In the genomic region with DNA sequence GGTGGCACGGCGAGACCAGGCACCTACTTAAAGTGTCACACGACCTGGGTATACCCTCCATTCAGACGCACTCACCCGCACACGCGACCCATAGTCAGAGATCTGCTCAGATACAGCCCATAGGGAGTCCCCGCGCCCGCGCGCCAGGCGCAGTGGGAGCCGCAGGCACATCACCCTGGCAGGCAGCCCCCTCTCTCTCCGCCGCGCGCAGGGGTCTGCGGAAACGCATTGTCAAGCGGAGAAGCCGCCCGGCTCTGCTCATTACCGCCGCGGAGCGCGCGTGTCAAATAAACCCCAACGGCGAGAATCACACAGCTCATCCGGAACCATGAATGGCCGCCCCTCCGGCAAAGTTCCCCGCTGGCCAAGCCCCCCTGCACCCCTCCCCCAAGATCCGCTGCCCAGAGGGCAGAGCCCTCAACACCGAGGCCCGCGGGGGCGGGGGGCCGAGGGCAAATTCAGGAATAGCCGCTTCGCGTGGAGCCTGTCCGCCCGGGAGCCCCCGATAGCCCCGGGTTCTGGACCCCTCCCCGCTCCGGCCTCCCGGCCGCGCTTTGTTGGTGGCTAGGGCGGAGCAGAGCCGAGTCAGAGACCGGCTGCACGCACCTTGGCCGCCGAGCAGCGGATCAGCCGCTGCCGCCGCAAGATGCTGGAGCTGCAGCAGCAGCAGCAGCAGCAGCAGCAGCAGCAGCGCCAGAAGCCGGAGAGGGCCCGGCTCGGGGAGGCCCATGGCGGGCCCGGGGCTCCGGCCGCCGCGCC, we compare ENCODE assay signal across 8 cellular contexts. TPM values are rescaled to one million over a fixed set of nuclear protein-coding genes. Genes with fewer than 3 reads are reported as not detected.
DNase-seq lines count a peak whose midpoint lies in the region; ATAC-seq, FAIRE-seq and TF ChIP-seq lines count a peak whose summit lies in the region.

No MANE protein-coding gene starts in this region.

- H3K36me3 Mint-ChIP-seq in activated CD8-positive, alpha-beta T cell treated with anti-CD3 and anti-CD28 coated beads for 36 hours (ENCODE audit: low read depth): peaks cover 40% of the 10 kb centered on the region
- no peaks in the 10 kb centered on the region for H3K36me3 Mint-ChIP-seq in naive thymus-derived CD8-positive, alpha-beta T cell

- ATAC-seq in HG02588 (IDR thresholded peaks at IDR 0.05; ENCODE audit: unreplicated experiment) (peak; percentile 3), GM21423 (IDR thresholded peaks at IDR 0.05; ENCODE audit: unreplicated experiment) (no peak)
- ATAC-seq in activated CD8-positive, alpha-beta T cell treated with anti-CD3 and anti-CD28 coated beads for 36 hours: peak; percentile 4
- peak; percentile 15 to 26 for ATAC-seq in naive thymus-derived CD8-positive, alpha-beta T cell

- no peaks in the 10 kb centered on the region for H3K9me3 Mint-ChIP-seq in activated CD8-positive, alpha-beta T cell treated with anti-CD3 and anti-CD28 coated beads for 36 hours
- H3K9me3 Mint-ChIP-seq in naive thymus-derived CD8-positive, alpha-beta T cell: no peaks in the 10 kb centered on the region

- CTCF ChIA-PET in activated CD8-positive, alpha-beta T cell treated with anti-CD3 and anti-CD28 coated beads for 36 hours (lab: Charles Lee): interaction anchor here (1.5 to 2.6 kb wide), 3 partner anchors 9 to 66 kb away, joined by 4 to 11 read pairs (median 4); no protein-coding TSS in a partner anchor
- CTCF ChIA-PET in endothelial cell of umbilical vein (lab: Charles Lee): interaction anchor here (1.1 to 2.2 kb wide), 2 partner anchors 66 to 68 kb away, joined by 3 to 8 read pairs; no protein-coding TSS in a partner anchor

- no peaks in the 10 kb centered on the region for H3K27me3 ChIP-seq in endothelial cell of umbilical vein (ENCODE audit: control insufficient read depth in 2 of 2, insufficient read depth in 2 of 2, low read length in 2 of 2)

- peak overlapping the region; percentile 25 for H3K4me2 ChIP-seq in endothelial cell of umbilical vein (ENCODE audit: insufficient read depth, low read length)

- intact Hi-C loops in activated CD8-positive, alpha-beta T cell treated with anti-CD3 and anti-CD28 coated beads for 36 hours (cut with micrococcal nuclease): loop anchor here (5.0 kb wide), 1 partner anchor 65 kb away; no protein-coding TSS in a partner anchor
- intact Hi-C loops in endothelial cell of umbilical vein (cut with micrococcal nuclease): loop anchor here (2.0 kb wide), 2 partner anchors 49 to 131 kb away; a partner anchor contains a TSS

- peak overlapping the region; percentile 81 for H3K27ac ChIP-seq in endothelial cell of umbilical vein (ENCODE audit: insufficient read depth, low read depth, low read length)
- peak overlapping the region; percentile 38 for H3K27ac ChIP-seq in substantia nigra (ENCODE audit: low read depth, low read length, poor library complexity, severe bottlenecking)

- no peaks in the 10 kb centered on the region for H3K36me3 ChIP-seq in endothelial cell of umbilical vein (ENCODE audit: control insufficient read depth in 2 of 2, extremely low read depth in 1 of 2, insufficient read depth in 2 of 2, low read length in 2 of 2)

- no peaks in the 10 kb centered on the region for H3K27me3 Mint-ChIP-seq in activated CD8-positive, alpha-beta T cell treated with anti-CD3 and anti-CD28 coated beads for 36 hours
- H3K27me3 Mint-ChIP-seq in naive thymus-derived CD8-positive, alpha-beta T cell: no peaks in the 10 kb centered on the region

- peak overlapping the region; percentile 97 for H3K4me3 Mint-ChIP-seq in activated CD8-positive, alpha-beta T cell treated with anti-CD3 and anti-CD28 coated beads for 36 hours
- H3K4me3 Mint-ChIP-seq in naive thymus-derived CD8-positive, alpha-beta T cell: peak overlapping the region; percentile 88 to 98 (median 94)

- no peaks in the 10 kb centered on the region for H3K9me1 ChIP-seq in endothelial cell of umbilical vein (replicated peaks; ENCODE audit: control insufficient read depth, extremely low read depth, insufficient read depth, low read length)

- H4K20me1 ChIP-seq in endothelial cell of umbilical vein (replicated peaks; ENCODE audit: control insufficient read depth, extremely low read depth, insufficient read depth, low read length): no peaks in the 10 kb centered on the region

- peaks cover 16% of the 10 kb centered on the region for H3K4me1 ChIP-seq in endothelial cell of umbilical vein (ENCODE audit: control insufficient read depth, extremely low read depth, insufficient read depth, low read length)

- peaks cover 40% of the 10 kb centered on the region for H3K79me2 ChIP-seq in endothelial cell of umbilical vein (ENCODE audit: control insufficient read depth, insufficient read depth, low read length)

- no peaks in the 10 kb centered on the region for H3K9me3 ChIP-seq in endothelial cell of umbilical vein (replicated peaks; ENCODE audit: control insufficient read depth, insufficient read depth, low read length)

- no peak for TF ChIP-seq POLR2A in endothelial cell of umbilical vein (IDR thresholded peaks at IDR 0.05; ENCODE audit: low read depth, low read length)

- FAIRE-seq in endothelial cell of umbilical vein (lab: Jason Lieb, UNC): no peak

- H3K9ac ChIP-seq in endothelial cell of umbilical vein (replicated peaks; ENCODE audit: extremely low read depth, insufficient read depth, low read length): peak overlapping the region; percentile 85

- TF ChIP-seq CTCF in GM10266 (IDR thresholded peaks at IDR 0.05; ENCODE audit: control insufficient read depth, insufficient read depth, low read depth, missing control alignments) (no peak), endothelial cell of umbilical vein (IDR thresholded peaks at IDR 0.05; ENCODE audit: extremely low read depth in 1 of 2, insufficient read depth in 1 of 2, low read depth in 1 of 2, low read length in 2 of 2) (no peak)
- no peak for TF ChIP-seq CTCF in activated CD8-positive, alpha-beta T cell treated with anti-CD3 and anti-CD28 coated beads for 36 hours (IDR thresholded peaks at IDR 0.05)

- H3K4me1 Mint-ChIP-seq in activated CD8-positive, alpha-beta T cell treated with anti-CD3 and anti-CD28 coated beads for 36 hours (ENCODE audit: low read depth): peaks cover 15% of the 10 kb centered on the region
- peaks cover 9 to 25% (median 14%) of the 10 kb centered on the region in 4 donors for H3K4me1 Mint-ChIP-seq in naive thymus-derived CD8-positive, alpha-beta T cell

- H3K27ac Mint-ChIP-seq in activated CD8-positive, alpha-beta T cell treated with anti-CD3 and anti-CD28 coated beads for 36 hours: peak overlapping the region; percentile 97
- H3K27ac Mint-ChIP-seq in naive thymus-derived CD8-positive, alpha-beta T cell: peak overlapping the region in 9 of 10 donors; percentile 48 to 91 (median 83)

- POLR2A ChIA-PET in activated CD8-positive, alpha-beta T cell treated with anti-CD3 and anti-CD28 coated beads for 36 hours (lab: Charles Lee): interaction anchor here (0.8 to 3.3 kb wide), 15 partner anchors 9 to 240 kb away, joined by 3 to 20 read pairs (median 5); no protein-coding TSS in a partner anchor
- POLR2A ChIA-PET in endothelial cell of umbilical vein (lab: Charles Lee): no interaction called here
- POLR2A ChIA-PET in naive thymus-derived CD8-positive, alpha-beta T cell (lab: Charles Lee): interaction anchor here (0.6 to 1.3 kb wide), 6 partner anchors 10 to 1560 kb away, joined by 3 to 4 read pairs (median 3); a partner anchor contains a TSS

- TSS peak; percentile 5 for BruUV-seq in endothelial cell of umbilical vein (replicated peaks; lab: Mats Ljungman, UMichigan)

- peak overlapping the region; percentile 95 for H2AFZ ChIP-seq in endothelial cell of umbilical vein (ENCODE audit: low read depth, low read length)

- peak; percentile 65 for DNase-seq in GM10266 (ENCODE audit: extremely low spot score)
- peak; percentile 28 for DNase-seq in NCI-H345 treated with DMSO at 0.1 percent for 48 hours (lab: John Stamatoyannopoulos, UW; ENCODE audit: unreplicated experiment)
- DNase-seq in activated CD8-positive, alpha-beta T cell treated with anti-CD3 and anti-CD28 coated beads for 36 hours: peak; percentile 75
- peak; percentile 40 for DNase-seq in endothelial cell of umbilical vein (ENCODE audit: low read depth, low spot score)
- peak; percentile 36 to 77 (median 48) for DNase-seq in naive thymus-derived CD8-positive, alpha-beta T cell
- peak in 9 of 49 donors; percentile 13 to 43 (median 35) for DNase-seq in substantia nigra (lab: John Stamatoyannopoulos, UW)

- dilution Hi-C loops in endothelial cell of umbilical vein (cut with MboI; ENCODE audit: extremely low pct_ligation_motif_present, low sequenced_read_pairs): no loop called here

- H3K4me3 ChIP-seq in endothelial cell of umbilical vein (replicated peaks in 1 of 3; ENCODE audit: insufficient read depth in 1 of 3, low read depth in 1 of 3, low read length in 3 of 3): peak overlapping the region; percentile 53 to 83 (median 79)

TF ChIP-seq in endothelial cell of umbilical vein, 7 proteins besides CTCF, POLR2A, EP300 and RAD21:
- TF ChIP-seq, protein P1, sequence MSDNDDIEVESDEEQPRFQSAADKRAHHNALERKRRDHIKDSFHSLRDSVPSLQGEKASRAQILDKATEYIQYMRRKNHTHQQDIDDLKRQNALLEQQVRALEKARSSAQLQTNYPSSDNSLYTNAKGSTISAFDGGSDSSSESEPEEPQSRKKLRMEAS (IDR thresholded peaks at IDR 0.05; ENCODE audit: insufficient read depth, insufficient read length): no peak
- TF ChIP-seq JUN (IDR thresholded peaks at IDR 0.05; ENCODE audit: borderline replicate concordance, insufficient read depth, insufficient read length, low read depth): no peak
- no peak for TF ChIP-seq EZH2 (IDR thresholded peaks at IDR 0.05; ENCODE audit: borderline replicate concordance, low read depth, low read length, severe bottlenecking)
- no peak for TF ChIP-seq GATA2 (IDR thresholded peaks at IDR 0.05; ENCODE audit: insufficient read depth, insufficient read length, low read depth, low read length)
- TF ChIP-seq MYC (IDR thresholded peaks at IDR 0.05; ENCODE audit: low read depth, low read length): no peak
- no peak for TF ChIP-seq FOS (IDR thresholded peaks at IDR 0.05; ENCODE audit: borderline replicate concordance, insufficient read depth, low read length)
- TF ChIP-seq POLR2AphosphoS5 (IDR thresholded peaks at IDR 0.05; ENCODE audit: insufficient read depth, low read depth, low read length): no peak

RNA-seq across cellular contexts. Expression of a gene that starts 0.5 kb away (rescaled TPM):
- total RNA-seq in activated CD8-positive, alpha-beta T cell treated with anti-CD3 and anti-CD28 coated beads for 36 hours: 10 to 100 TPM; 39.9 to 41.6 TPM
- 57.1 and 62.2 TPM in 2 replicates for total RNA-seq in endothelial cell of umbilical vein
- polyA plus RNA-seq in endothelial cell of umbilical vein: 32.7 and 40.9 TPM in 2 replicates
- 29.8 and 30.0 TPM in 2 replicates for polyA plus RNA-seq in endothelial cell of umbilical vein (2011; cell fraction: cytosol; rRNA removed)
- polyA plus RNA-seq in endothelial cell of umbilical vein (2011; cell fraction: nucleus; rRNA removed): 124 and 145 TPM in 2 replicates
- 26.6 and 30.5 TPM in 2 replicates for polyA plus RNA-seq in endothelial cell of umbilical vein (2012)
- 81.5 and 89.4 TPM in 2 replicates for polyA minus RNA-seq in endothelial cell of umbilical vein
- polyA minus RNA-seq in endothelial cell of umbilical vein (2011; cell fraction: cytosol; rRNA and poly(A)+ RNA removed): 59.2 TPM
- 51.7 and 72.7 TPM in 2 replicates for polyA minus RNA-seq in endothelial cell of umbilical vein (2011; cell fraction: nucleus; rRNA and poly(A)+ RNA removed)
- 10 to 100 TPM; 11.4 to 11.7 TPM for total RNA-seq in naive thymus-derived CD8-positive, alpha-beta T cell
- polyA plus RNA-seq in naive thymus-derived CD8-positive, alpha-beta T cell: 1 to 10 TPM in 2 of 3 donors, under 1 TPM in 1; 0.75 to 1.4 (median 1.3) TPM
